In genomic region chr19:56671613-56671994, GRCh38 we compare ENCODE assay signal across 9 cellular contexts. TPM values are rescaled to one million over a fixed set of nuclear protein-coding genes. Genes with fewer than 3 reads are reported as not detected.
A peak's percentile ranks its signal among the peaks of the same experiment; 100 is the strongest.
DNase-seq lines count a peak whose midpoint lies in the region; ATAC-seq, FAIRE-seq and TF ChIP-seq lines count a peak whose summit lies in the region.
"Had no signal": no experiment of that assay in that cellular context is flagged by ENCODE, and none has a peak within 500 bp of the region (broad histone marks: within the 10 kb centered on the region; RNA-seq: fewer than 3 reads in every experiment).

TSS of gene ZNF835 (minus strand) at chr19:56671757. CDS start at chr19:56665198, 6,559 bp downstream.

- H3K4me3 ChIP-seq in GM06990 (replicated peaks; ENCODE audit: low read depth, low read length) (no peak within 1 kb of the TSS), WERI-Rb-1 (ENCODE audit: low read depth, low read length) (peak within 1 kb of the TSS; percentile 72), K562 (no peak within 1 kb of the TSS)

- H3K36me3 ChIP-seq in GM06990 (ENCODE audit: control insufficient read depth, insufficient read depth, low read length) = no peaks in the 10 kb centered on the region
- H3K36me3 ChIP-seq in WERI-Rb-1 = no peaks in the 10 kb centered on the region
- H3K36me3 ChIP-seq in K562 (ENCODE audit: control insufficient read depth, insufficient read depth, low read length) = no peaks in the 10 kb centered on the region

- TF ChIP-seq RAD21 in K562 (CRISPR knock-in tag; conservative IDR thresholded peaks at IDR 0.05 in 1 of 2, IDR thresholded peaks at IDR 0.05 in 1 of 2) = no peak

- 21% methylated on average over 28 of the region's 32 CpGs for WGBS in K562 (ENCODE audit: insufficient coverage, low coverage, missing lambda C conversion rate)

- DNase-seq in GM06990 (ENCODE audit: extremely low read depth, insufficient read length) (peak; percentile 40), WERI-Rb-1 (peak; percentile 93), K562 (ENCODE audit: extremely low read depth in 1 of 4, low spot score in 3 of 4) (peak in 1 of 4 experiments; percentile 4), kidney glomerular epithelial cell (lab: John Stamatoyannopoulos, UW) (peak; percentile 47), chondrocyte (ENCODE audit: low spot score) (no peak), HuH-7.5 (ENCODE audit: low spot score) (no peak)
- peak; percentile 84 to 87 for DNase-seq in stimulated activated CD4-positive, alpha-beta T cell treated with anti-CD3 and anti-CD28 coated beads, Interleukin-2, amount 100 ng/mL, for 24 hours

- no peak within 1 kb of the TSS for H2AFZ ChIP-seq in K562 (ENCODE audit: low read depth, low read length)

- POLR2A ChIA-PET in K562 (lab: Yijun Ruan, JAX) = no interaction called here

- H3K79me2 ChIP-seq in K562 (ENCODE audit: control insufficient read depth, insufficient read depth, low read length) = no peaks in the 10 kb centered on the region

- no peak for FAIRE-seq in K562 (lab: Jason Lieb, UNC)

- ATAC-seq in K562 = no peak
- ATAC-seq in HG03439 (IDR thresholded peaks at IDR 0.05; ENCODE audit: unreplicated experiment) = no peak

- no peaks in the 10 kb centered on the region for H4K20me1 ChIP-seq in K562 (replicated peaks; ENCODE audit: control insufficient read depth, insufficient read depth, low read length)

- H3K27me3 ChIP-seq in GM06990 (replicated peaks; ENCODE audit: control insufficient read depth, insufficient read depth, low read length) (no peaks in the 10 kb centered on the region), WERI-Rb-1 (ENCODE audit: insufficient read depth, low read depth, severe bottlenecking) (peaks cover 16% of the 10 kb centered on the region), K562 (ENCODE audit: control insufficient read depth in 2 of 2, insufficient read depth in 2 of 2, low read length in 2 of 2) (no peaks in the 10 kb centered on the region)

- H3K27ac ChIP-seq in WERI-Rb-1 = peak within 1 kb of the TSS; percentile 65
- H3K27ac ChIP-seq in K562 (ENCODE audit: extremely low read depth, low read depth, low read length) = no peak within 1 kb of the TSS

- no peaks in the 10 kb centered on the region for H3K4me1 Mint-ChIP-seq in chondrocyte (ENCODE audit: low read depth)
- H3K4me1 Mint-ChIP-seq: neural crest cell had no signal

- no peaks in the 10 kb centered on the region for H3K9me1 ChIP-seq in K562 (ENCODE audit: control insufficient read depth, insufficient read depth, low read length)

- H3K27ac Mint-ChIP-seq in chondrocyte (ENCODE audit: unreplicated experiment) = no peak within 1 kb of the TSS

- no peaks in the 10 kb centered on the region for H3K36me3 Mint-ChIP-seq in chondrocyte (ENCODE audit: low read depth)

- H3K4me3 Mint-ChIP-seq in chondrocyte (ENCODE audit: unreplicated experiment) = no peak within 1 kb of the TSS
- H3K4me3 Mint-ChIP-seq: neural crest cell had no signal

- intact Hi-C loops in K562 (cut with micrococcal nuclease) = no loop called here

- no peaks in the 10 kb centered on the region for H3K27me3 Mint-ChIP-seq in chondrocyte (ENCODE audit: low read depth)

- H3K9me3 ChIP-seq in WERI-Rb-1 (ENCODE audit: severe bottlenecking) (peaks cover 2% of the 10 kb centered on the region), K562 (replicated peaks; ENCODE audit: control insufficient read depth, insufficient read depth, low read depth, low read length) (no peaks in the 10 kb centered on the region; the same call in 1 of the 2 replicates)

- TF ChIP-seq CTCF in GM06990 (IDR thresholded peaks at IDR 0.05; ENCODE audit: insufficient read depth, low read length, poor library complexity, severe bottlenecking) = no peak
- TF ChIP-seq CTCF in WERI-Rb-1 (IDR thresholded peaks at IDR 0.05; ENCODE audit: low read depth, low read length) = no peak
- TF ChIP-seq CTCF in K562 (IDR thresholded peaks at IDR 0.05 in 2 of 3, conservative IDR thresholded peaks at IDR 0.05 in 1 of 3; ENCODE audit: insufficient read depth in 2 of 3, low read depth in 1 of 3, low read length in 3 of 3) = no peak
- no peak for TF ChIP-seq CTCF in chondrocyte (IDR thresholded peaks at IDR 0.05)

- H3K4me1 ChIP-seq in K562 (replicated peaks in 1 of 2; ENCODE audit: control insufficient read depth in 2 of 2, insufficient read depth in 2 of 2, low read length in 2 of 2) = peaks cover 0 to 4% of the 10 kb centered on the region in 2 experiments; a peak in 1 of 5 replicates

- peaks cover 33% of the 10 kb centered on the region for H3K9me3 Mint-ChIP-seq in chondrocyte (ENCODE audit: low read depth)

- no TSS peak for BruUV-seq in K562 (replicated peaks; lab: Mats Ljungman, UMichigan)

- TF ChIP-seq POLR2A in K562 (conservative IDR thresholded peaks at IDR 0.05) = no peak

- TF ChIP-seq EP300 in K562 (IDR thresholded peaks at IDR 0.05; ENCODE audit: low read length) = no peak

- no peak within 1 kb of the TSS for H3K9ac ChIP-seq in K562 (ENCODE audit: insufficient read depth in 1 of 2, low read depth in 2 of 2, low read length in 2 of 2)

- in situ Hi-C loops in K562 (cut with MboI) = no loop called here

- no peak within 1 kb of the TSS for H3K4me2 ChIP-seq in K562 (ENCODE audit: insufficient read depth, low read length)

- CTCF ChIA-PET in K562 (lab: Yijun Ruan, JAX; ENCODE audit: low intra/inter-chr PET ratio) = no interaction called here

TF ChIP-seq in K562, 482 proteins besides CTCF, POLR2A, EP300 and RAD21 (continues in another document):
- TF ChIP-seq SIN3A (IDR thresholded peaks at IDR 0.05; ENCODE audit: borderline replicate concordance in 2 of 2, control insufficient read depth in 1 of 2, low read depth in 2 of 2, low read length in 2 of 2) (no peak), MCM3 (IDR thresholded peaks at IDR 0.05) (no peak), HMBOX1 (IDR thresholded peaks at IDR 0.05) (no peak), TCFL5 (CRISPR knock-in tag; conservative IDR thresholded peaks at IDR 0.05) (no peak), MTF1 (CRISPR knock-in tag; IDR thresholded peaks at IDR 0.05; ENCODE audit: borderline replicate concordance) (no peak), HCFC1 (IDR thresholded peaks at IDR 0.05; ENCODE audit: low read depth, low read length) (peak; percentile 51), ZNF696 (CRISPR knock-in tag; conservative IDR thresholded peaks at IDR 0.05) (no peak), SP1 (CRISPR knock-in tag; IDR thresholded peaks at IDR 0.05) (no peak), ZNF707 (CRISPR knock-in tag; conservative IDR thresholded peaks at IDR 0.05) (no peak), ZBTB5 (IDR thresholded peaks at IDR 0.05) (no peak), ZNF121 (CRISPR knock-in tag; conservative IDR thresholded peaks at IDR 0.05) (no peak), ATF7 (IDR thresholded peaks at IDR 0.05) (no peak), MAX (CRISPR knock-in tag; IDR thresholded peaks at IDR 0.05) (no peak), POLR3A (IDR thresholded peaks at IDR 0.05; ENCODE audit: borderline replicate concordance, extremely low read depth, insufficient read depth, insufficient read length) (no peak), SMARCA5 (IDR thresholded peaks at IDR 0.05) (no peak), PCBP2 (IDR thresholded peaks at IDR 0.05; ENCODE audit: low read depth, low read length, poor library complexity, severe bottlenecking) (no peak), ZKSCAN8 (CRISPR knock-in tag; IDR thresholded peaks at IDR 0.05) (no peak)

RNA-seq across cellular contexts. Expression of gene ZNF835, which starts in this region (rescaled TPM):
- total RNA-seq in K562 (2011; cell fraction: chromatin; rRNA removed; ENCODE audit: low replicate concordance) = not detected in 2 replicates
- total RNA-seq in K562 (2011; cell fraction: nucleolus; rRNA removed) = 0.13 TPM in 1 of 2 replicates, not detected in the other
- not detected in 2 replicates for total RNA-seq in K562 (2011; cell fraction: nucleoplasm; rRNA removed)
- total RNA-seq in K562 (2014; rRNA removed) (not detected in 2 replicates), K562 (2014; rRNA removed; fragmentation: Illumina TruSeq; extraction: Trizol) (not detected in 2 replicates), K562 (2015; rRNA removed; fragmentation: Illumina TruSeq; extraction: Trizol) (not detected in 2 replicates), K562 (2021) (not detected in 2 replicates), chondrocyte (not detected in 3 replicates)
- polyA plus RNA-seq in K562 (2011; rRNA removed) (not detected in 2 replicates), K562 (2014; fragmentation: Illumina TruSeq; extraction: Trizol) (not detected in 2 replicates), K562 (2014; fragmentation: Nextera tagmentation; extraction: Ambion mirVana) (not detected), K562 (2014; rRNA removed) (not detected in 2 replicates)
- polyA plus RNA-seq in K562 (2011; cell fraction: cytosol; rRNA removed) = 0.12 TPM in 1 of 2 replicates, not detected in the other
- not detected in 2 replicates for polyA plus RNA-seq in K562 (2011; cell fraction: nucleus; rRNA removed)
- polyA plus RNA-seq in K562 (2012) = not detected in 2 replicates
- polyA minus RNA-seq in K562 (2011; rRNA and poly(A)+ RNA removed) = 0.07 TPM in 1 of 2 replicates, not detected in the other
- polyA minus RNA-seq in K562 (2011; cell fraction: cytosol; rRNA and poly(A)+ RNA removed) = not detected in 2 replicates
- not detected in 2 replicates for polyA minus RNA-seq in K562 (2011; cell fraction: nucleus; rRNA and poly(A)+ RNA removed)
- total RNA-seq: neural crest cell had no signal

Comparison
In these comparisons a context has a peak if more than half of its experiments do, and no peak if none do; other contexts are left out.
1. DNase-seq: peak in GM06990 (single experiment), WERI-Rb-1 (single experiment), kidney glomerular epithelial cell (single experiment) and stimulated activated CD4-positive, alpha-beta T cell treated with anti-CD3 and anti-CD28 coated beads, Interleukin-2, amount 100 ng/mL, for 24 hours (2 of 2); none in chondrocyte (single experiment) and HuH-7.5 (single experiment).